Comparison of ENCODE assay signal across 18 cellular contexts in the genomic region with DNA sequence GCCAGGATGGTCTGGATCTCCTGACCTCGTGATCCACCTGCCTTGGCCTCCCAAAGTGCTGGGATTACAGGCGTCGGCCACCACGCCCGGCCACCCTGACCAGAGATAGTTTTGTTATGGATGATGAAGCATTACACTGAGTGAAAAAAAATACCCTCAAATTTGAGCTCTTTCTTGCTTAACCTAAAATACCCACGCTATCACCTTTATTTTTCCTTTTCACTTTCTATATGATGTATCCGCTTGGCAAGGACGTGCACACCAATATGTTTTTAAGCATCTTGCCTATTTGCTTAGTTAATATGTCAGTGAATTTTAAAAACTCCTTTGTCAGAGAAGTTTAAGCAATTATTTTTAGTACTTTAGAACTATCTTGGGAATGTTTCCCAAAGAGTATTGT.
DNase-seq lines count a peak whose midpoint lies in the region; ATAC-seq and TF ChIP-seq lines count a peak whose summit lies in the region.
"Had no signal": no experiment of that assay in that cellular context is flagged by ENCODE, and none has a peak within 500 bp of the region (broad histone marks: within the 10 kb centered on the region; RNA-seq: fewer than 3 reads in every experiment).

No MANE protein-coding gene starts in this region.

- no peak for TF ChIP-seq CTCF in chondrocyte (IDR thresholded peaks at IDR 0.05)

- ATAC-seq in GM18867 (IDR thresholded peaks at IDR 0.05; ENCODE audit: unreplicated experiment) (peak; percentile 74), GM21786 (IDR thresholded peaks at IDR 0.05; ENCODE audit: unreplicated experiment) (peak; percentile 65), HG03571 (IDR thresholded peaks at IDR 0.05; ENCODE audit: unreplicated experiment) (peak; percentile 57)
- ATAC-seq: SK-N-SH treated with all-trans-retinoic acid at 6 μM for 48 hours had no signal

- H3K36me3 Mint-ChIP-seq in chondrocyte (ENCODE audit: low read depth): peaks cover 29% of the 10 kb centered on the region

- peaks cover 16% of the 10 kb centered on the region for H3K9me3 Mint-ChIP-seq in chondrocyte (ENCODE audit: low read depth)
- H3K9me3 Mint-ChIP-seq: CD4-positive, alpha-beta T cell had no signal

- no peak overlapping the region for H3K27ac Mint-ChIP-seq in chondrocyte (ENCODE audit: unreplicated experiment)
- H3K27ac Mint-ChIP-seq: B cell; CD4-positive, alpha-beta T cell had no signal

- no peaks in the 10 kb centered on the region for H3K27me3 Mint-ChIP-seq in chondrocyte (ENCODE audit: low read depth)
- H3K27me3 Mint-ChIP-seq: B cell; CD4-positive, alpha-beta T cell had no signal

- no peak overlapping the region for H3K4me3 Mint-ChIP-seq in chondrocyte (ENCODE audit: unreplicated experiment)
- H3K4me3 Mint-ChIP-seq: B cell; CD4-positive, alpha-beta T cell had no signal

- DNase-seq in iPS-NIHi11 (ENCODE audit: low spot score): no peak
- no peak for DNase-seq in DMS 273 treated with DMSO at 0.1 percent for 48 hours (lab: John Stamatoyannopoulos, UW)
- no peak for DNase-seq in NCI-H128 (lab: John Stamatoyannopoulos, UW; ENCODE audit: unreplicated experiment)
- DNase-seq in chondrocyte (ENCODE audit: low spot score): no peak
- DNase-seq: CD4-positive, alpha-beta T cell; DND-41; GF-D8; GOT3; IMR-90; NCI-H1417; NCI-H1930; NCI-H2171 treated with DMSO at 0.1 percent for 48 hours; SHP77 had no signal

- no peaks in the 10 kb centered on the region for H3K4me1 Mint-ChIP-seq in chondrocyte (ENCODE audit: low read depth)
- H3K4me1 Mint-ChIP-seq: B cell had no signal
